In the genomic region with DNA sequence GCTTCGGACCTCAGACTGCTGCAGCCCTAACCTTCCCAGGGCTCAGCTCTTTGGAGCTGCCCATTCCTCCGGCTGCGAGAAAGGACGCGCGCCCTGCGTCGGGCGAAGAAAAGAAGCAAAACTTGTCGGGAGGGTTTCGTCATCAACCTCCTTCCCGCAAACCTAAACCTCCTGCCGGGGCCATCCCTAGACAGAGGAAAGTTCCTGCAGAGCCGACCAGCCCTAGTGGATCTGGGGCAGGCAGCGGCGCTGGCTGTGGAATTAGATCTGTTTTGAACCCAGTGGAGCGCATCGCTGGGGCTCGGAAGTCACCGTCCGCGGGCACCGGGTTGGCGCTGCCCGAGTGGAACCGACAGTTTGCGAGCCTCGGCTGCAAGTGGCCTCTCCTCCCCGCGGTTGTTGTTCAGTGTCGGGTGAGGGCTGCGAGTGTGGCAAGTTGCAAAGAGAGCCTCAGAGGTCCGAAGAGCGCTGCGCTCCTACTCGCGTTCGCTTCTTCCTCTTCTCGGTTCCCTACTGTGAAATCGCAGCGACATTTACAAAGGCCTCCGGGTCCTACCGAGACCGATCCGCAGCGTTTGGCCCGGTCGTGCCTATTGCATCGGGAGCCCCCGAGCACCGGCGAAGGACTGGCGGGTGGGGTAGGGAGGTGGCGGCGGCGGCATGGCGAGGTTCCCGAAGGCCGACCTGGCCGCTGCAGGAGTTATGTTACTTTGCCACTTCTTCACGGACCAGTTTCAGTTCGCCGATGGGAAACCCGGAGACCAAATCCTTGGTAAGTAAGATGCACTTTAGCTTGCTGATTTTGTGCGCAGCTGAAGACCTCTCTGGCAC, we compare ENCODE assay signal across 9 cellular contexts. TPM values are rescaled to one million over a fixed set of nuclear protein-coding genes. Genes with fewer than 3 reads are reported as not detected.
DNase-seq lines count a peak whose midpoint lies in the region; ATAC-seq and TF ChIP-seq lines count a peak whose summit lies in the region.
"Had no signal": no experiment of that assay in that cellular context is flagged by ENCODE, and none has a peak within 500 bp of the region (broad histone marks: within the 10 kb centered on the region; RNA-seq: fewer than 3 reads in every experiment).

TSS of gene PLXDC2 (plus strand) at position 13 of the 831 bp plus-strand sequence.

- H3K4me3 ChIP-seq in gastroesophageal sphincter, result peak within 1 kb of the TSS; percentile 86 to 88

- H3K36me3 Mint-ChIP-seq in WTC11, result peaks cover 11% of the 10 kb centered on the region
- H3K36me3 Mint-ChIP-seq in nephron progenitor cell (ENCODE audit: low read depth), result peaks cover 15% of the 10 kb centered on the region

- TF ChIP-seq CTCF in WTC11 (IDR thresholded peaks at IDR 0.05) (no peak), gastroesophageal sphincter (IDR thresholded peaks at IDR 0.05) (no peak), nephron progenitor cell (IDR thresholded peaks at IDR 0.05) (no peak)

- H3K27me3 Mint-ChIP-seq in WTC11 (ENCODE audit: low read depth) (no peaks in the 10 kb centered on the region; the same call in 1 of the 2 replicates), nephron progenitor cell (ENCODE audit: low read depth, poor library complexity) (peaks cover 9% of the 10 kb centered on the region)

- H3K9me3 Mint-ChIP-seq in WTC11, result no peaks in the 10 kb centered on the region
- peaks cover 6% of the 10 kb centered on the region for H3K9me3 Mint-ChIP-seq in nephron progenitor cell

- H3K4me3 Mint-ChIP-seq in WTC11 (peak within 1 kb of the TSS; percentile 95), nephron progenitor cell (peak within 1 kb of the TSS; percentile 95)

- ATAC-seq in HG03521 (IDR thresholded peaks at IDR 0.05; ENCODE audit: unreplicated experiment) (peak; percentile 38), WTC11 (no peak; the same call in none of the 2 replicates), gastroesophageal sphincter (peak; percentile 36)

- WGBS in gastroesophageal sphincter (ENCODE audit: low coverage in 1 of 2), 2 donors, result 0% methylated on average over 15 of the region's 65 CpGs; no CpG with 5 or more reads in 1 of the 2 donors

- H3K4me1 ChIP-seq in gastroesophageal sphincter, result peaks cover 0 to 33% (median 0%) of the 10 kb centered on the region in 3 donors

- no peaks in the 10 kb centered on the region for H3K36me3 ChIP-seq in gastroesophageal sphincter

- H3K27ac ChIP-seq in gastroesophageal sphincter, result peak within 1 kb of the TSS; percentile 65 to 94 (median 94)

- peak; percentile 48 for DNase-seq in NCI-H82 (lab: John Stamatoyannopoulos, UW)
- no peak for DNase-seq in NCI-H82 treated with DMSO at 0.1 percent for 48 hours (lab: John Stamatoyannopoulos, UW; ENCODE audit: unreplicated experiment)
- peak; percentile 55 for DNase-seq in WTC11 (ENCODE audit: low spot score)
- DNase-seq in nephron progenitor cell, result peak; percentile 79
- DNase-seq in NCI-H187 (lab: John Stamatoyannopoulos, UW), result no peak
- no peak for DNase-seq in NCI-H2107 (lab: John Stamatoyannopoulos, UW)
- DNase-seq: DND-41 had no signal

- CTCF ChIA-PET in WTC11 (lab: Charles Lee), result interaction anchor here (0.6 to 1.5 kb wide), 5 partner anchors 12 to 952 kb away, joined by 3 to 7 read pairs (median 4); no protein-coding TSS in a partner anchor

- TF ChIP-seq POLR2A in gastroesophageal sphincter (IDR thresholded peaks at IDR 0.05), result peak in 1 of 2 donors; percentile 16

- H3K4me1 Mint-ChIP-seq in WTC11 (peaks cover 45% of the 10 kb centered on the region), nephron progenitor cell (peaks cover 48% of the 10 kb centered on the region)

- H3K27ac Mint-ChIP-seq in WTC11, result peak within 1 kb of the TSS; percentile 98
- H3K27ac Mint-ChIP-seq in nephron progenitor cell, result peak within 1 kb of the TSS; percentile 100

- no peaks in the 10 kb centered on the region for H3K9me3 ChIP-seq in gastroesophageal sphincter

- peaks cover 4% of the 10 kb centered on the region for H3K27me3 ChIP-seq in gastroesophageal sphincter

- POLR2A ChIA-PET in WTC11 (lab: Charles Lee), result interaction anchor here (0.5 to 1.1 kb wide), 3 partner anchors 182 to 553 kb away, joined by 3 to 10 read pairs (median 5); no protein-coding TSS in a partner anchor

- TF ChIP-seq EP300 in gastroesophageal sphincter (IDR thresholded peaks at IDR 0.05), result no peak

TF ChIP-seq in WTC11, 78 proteins besides CTCF, POLR2A, EP300 and RAD21:
- TF ChIP-seq KAT7 (CRISPR knock-in tag; IDR thresholded peaks at IDR 0.05; ENCODE audit: borderline replicate concordance), result 0 out of 2 replicates have a peak, but pooled peaks have one; percentile 82
- TF ChIP-seq, protein P1, sequence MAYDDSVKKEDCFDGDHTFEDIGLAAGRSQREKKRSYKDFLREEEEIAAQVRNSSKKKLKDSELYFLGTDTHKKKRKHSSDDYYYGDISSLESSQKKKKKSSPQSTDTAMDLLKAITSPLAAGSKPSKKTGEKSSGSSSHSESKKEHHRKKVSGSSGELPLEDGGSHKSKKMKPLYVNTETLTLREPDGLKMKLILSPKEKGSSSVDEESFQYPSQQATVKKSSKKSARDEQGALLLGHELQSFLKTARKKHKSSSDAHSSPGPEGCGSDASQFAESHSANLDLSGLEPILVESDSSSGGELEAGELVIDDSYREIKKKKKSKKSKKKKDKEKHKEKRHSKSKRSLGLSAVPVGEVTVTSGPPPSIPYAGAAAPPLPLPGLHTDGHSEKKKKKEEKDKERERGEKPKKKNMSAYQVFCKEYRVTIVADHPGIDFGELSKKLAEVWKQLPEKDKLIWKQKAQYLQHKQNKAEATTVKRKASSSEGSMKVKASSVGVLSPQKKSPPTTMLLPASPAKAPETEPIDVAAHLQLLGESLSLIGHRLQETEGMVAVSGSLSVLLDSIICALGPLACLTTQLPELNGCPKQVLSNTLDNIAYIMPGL (CRISPR knock-in tag; IDR thresholded peaks at IDR 0.05), result 0 out of 2 replicates have a peak, but pooled peaks have one; percentile 15
- 0 out of 2 replicates have a peak, but pooled peaks have one; percentile 16 for TF ChIP-seq ATF3 (CRISPR knock-in tag; conservative IDR thresholded peaks at IDR 0.05)
- TF ChIP-seq, protein P2, sequence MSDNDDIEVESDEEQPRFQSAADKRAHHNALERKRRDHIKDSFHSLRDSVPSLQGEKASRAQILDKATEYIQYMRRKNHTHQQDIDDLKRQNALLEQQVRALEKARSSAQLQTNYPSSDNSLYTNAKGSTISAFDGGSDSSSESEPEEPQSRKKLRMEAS (CRISPR knock-in tag; IDR thresholded peaks at IDR 0.05), result no peak
- TF ChIP-seq, protein P3, sequence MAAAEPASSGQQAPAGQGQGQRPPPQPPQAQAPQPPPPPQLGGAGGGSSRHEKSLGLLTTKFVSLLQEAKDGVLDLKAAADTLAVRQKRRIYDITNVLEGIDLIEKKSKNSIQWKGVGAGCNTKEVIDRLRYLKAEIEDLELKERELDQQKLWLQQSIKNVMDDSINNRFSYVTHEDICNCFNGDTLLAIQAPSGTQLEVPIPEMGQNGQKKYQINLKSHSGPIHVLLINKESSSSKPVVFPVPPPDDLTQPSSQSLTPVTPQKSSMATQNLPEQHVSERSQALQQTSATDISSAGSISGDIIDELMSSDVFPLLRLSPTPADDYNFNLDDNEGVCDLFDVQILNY (CRISPR knock-in tag; IDR thresholded peaks at IDR 0.05), result 0 out of 2 replicates have a peak, but pooled peaks have one; percentile 33
- TF ChIP-seq ARID4B (CRISPR knock-in tag; IDR thresholded peaks at IDR 0.05; ENCODE audit: borderline replicate concordance), result 0 out of 2 replicates have a peak, but pooled peaks have one; percentile 14

RNA-seq across cellular contexts. Expression of gene PLXDC2, which starts in this region (rescaled TPM):
- total RNA-seq in WTC11 (2021) (31.7 to 37.9 TPM (median 37.8 TPM) in 3 replicates), gastroesophageal sphincter (10 to 100 TPM; 32.3 to 65.5 (median 50.5) TPM)

Comparison
In these comparisons a context has a peak if more than half of its experiments do, and no peak if none do; other contexts are left out.
1. DNase-seq: peak in NCI-H82 (single experiment), WTC11 (single experiment) and nephron progenitor cell (single experiment); none in NCI-H82 treated with DMSO at 0.1 percent for 48 hours (single experiment), NCI-H187 (0 of 2) and NCI-H2107 (single experiment).